8 cellular contexts compared by ENCODE assay signal in genomic region chr11:117221775-117222517, GRCh38. TPM values are rescaled to one million over a fixed set of nuclear protein-coding genes. Genes with fewer than 3 reads are reported as not detected.
A peak's percentile ranks its signal among the peaks of the same experiment; 100 is the strongest.
DNase-seq lines count a peak whose midpoint lies in the region; ATAC-seq and TF ChIP-seq lines count a peak whose summit lies in the region.

No MANE protein-coding gene starts in this region.

- H3K4me1 ChIP-seq in right lobe of liver: no peaks in the 10 kb centered on the region
- peaks cover 29 to 40% of the 10 kb centered on the region in 2 donors for H3K4me1 ChIP-seq in uterus

- H3K27ac ChIP-seq in right lobe of liver (peak overlapping the region in 2 of 3 donors; percentile 4 to 21), uterus (peak overlapping the region; percentile 93 to 94)

- peak; percentile 17 for TF ChIP-seq CTCF in astrocyte of the spinal cord (IDR thresholded peaks at IDR 0.05; ENCODE audit: low read depth, low read length)
- TF ChIP-seq CTCF in right lobe of liver (IDR thresholded peaks at IDR 0.05): no peak
- TF ChIP-seq CTCF in uterus (IDR thresholded peaks at IDR 0.05): peak in 3 of 4 experiments; percentile 9 to 15 (median 11)

- H3K27ac Mint-ChIP-seq in activated T-cell treated with anti-CD3 and anti-CD28 coated beads, Interleukin-2, amount 50 U/mL, for 24 hours: peak overlapping the region; percentile 55
- peak overlapping the region in 1 of 2 donors; percentile 85 for H3K27ac Mint-ChIP-seq in activated naive CD4-positive, alpha-beta T cell treated with anti-CD3 and anti-CD28 coated beads, Interleukin-2, amount 50 U/mL, for 72 hours
- H3K27ac Mint-ChIP-seq in activated CD4-positive, alpha-beta T cell treated with anti-CD3 and anti-CD28 coated beads, Interleukin-2, amount 10 ng/mL, durations not matched to agents 7 days and 5 days: no peak overlapping the region

- intact Hi-C loops in right lobe of liver (cut with DNase I): loop anchor here in 1 of 2 donors (10.0 kb wide), 2 partner anchors 47 to 367 kb away; partner anchors contain the start of gene SIDT2
- intact Hi-C loops in uterus (cut with DNase I; ENCODE audit: low total_unique reads): loop anchor here (10.0 kb wide), 1 partner anchor 427 kb away; the partner anchor contains the start of gene APOA5

- 68% methylated on average over 4 of the region's 7 CpGs for WGBS in right lobe of liver (ENCODE audit: insufficient coverage, low coverage, low lambda C conversion rate, missing lambda C conversion rate)

- H3K36me3 ChIP-seq in right lobe of liver (peaks cover 0 to 50% (median 14%) of the 10 kb centered on the region in 4 donors), uterus (no peaks in the 10 kb centered on the region), H7 (replicated peaks; ENCODE audit: control insufficient read depth, insufficient read depth, low read length) (peaks cover 20% of the 10 kb centered on the region)

- H3K27me3 Mint-ChIP-seq in activated T-cell treated with anti-CD3 and anti-CD28 coated beads, Interleukin-2, amount 50 U/mL, for 24 hours: no peaks in the 10 kb centered on the region
- H3K27me3 Mint-ChIP-seq in activated CD4-positive, alpha-beta T cell treated with anti-CD3 and anti-CD28 coated beads, Interleukin-2, amount 10 ng/mL, durations not matched to agents 7 days and 5 days: no peaks in the 10 kb centered on the region

- CTCF ChIA-PET in activated CD4-positive, alpha-beta T cell treated with anti-CD3 and anti-CD28 coated beads, Interleukin-2, amount 10 ng/mL, durations not matched to agents 7 days and 5 days (lab: Charles Lee): interaction anchor here (1.6 kb wide), 1 partner anchor 8 kb away, joined by 8 read pairs; no protein-coding TSS in a partner anchor

- peak in 3 of 4 donors; percentile 33 to 45 (median 42) for ATAC-seq in right lobe of liver
- ATAC-seq in activated naive CD4-positive, alpha-beta T cell treated with anti-CD3 and anti-CD28 coated beads, Interleukin-2, amount 50 U/mL, for 72 hours: no peak

- H3K4me3 ChIP-seq in astrocyte of the spinal cord (ENCODE audit: low read depth, low read length) (no peak overlapping the region), right lobe of liver (no peak overlapping the region), uterus (no peak overlapping the region), H7 (ENCODE audit: insufficient read depth, low read depth, low read length) (no peak overlapping the region)

- H3K9me3 Mint-ChIP-seq in activated T-cell treated with anti-CD3 and anti-CD28 coated beads, Interleukin-2, amount 50 U/mL, for 24 hours: no peaks in the 10 kb centered on the region
- no peaks in the 10 kb centered on the region for H3K9me3 Mint-ChIP-seq in activated naive CD4-positive, alpha-beta T cell treated with anti-CD3 and anti-CD28 coated beads, Interleukin-2, amount 50 U/mL, for 72 hours
- H3K9me3 Mint-ChIP-seq in activated CD4-positive, alpha-beta T cell treated with anti-CD3 and anti-CD28 coated beads, Interleukin-2, amount 10 ng/mL, durations not matched to agents 7 days and 5 days: no peaks in the 10 kb centered on the region

- H3K36me3 Mint-ChIP-seq in activated T-cell treated with anti-CD3 and anti-CD28 coated beads, Interleukin-2, amount 50 U/mL, for 24 hours (ENCODE audit: low read depth): peaks cover 99% of the 10 kb centered on the region
- peaks cover 16 to 31% of the 10 kb centered on the region in 2 donors for H3K36me3 Mint-ChIP-seq in activated naive CD4-positive, alpha-beta T cell treated with anti-CD3 and anti-CD28 coated beads, Interleukin-2, amount 50 U/mL, for 72 hours
- H3K36me3 Mint-ChIP-seq in activated CD4-positive, alpha-beta T cell treated with anti-CD3 and anti-CD28 coated beads, Interleukin-2, amount 10 ng/mL, durations not matched to agents 7 days and 5 days (ENCODE audit: low read depth): peaks cover 73% of the 10 kb centered on the region

- H3K27me3 ChIP-seq in right lobe of liver: no peaks in the 10 kb centered on the region
- H3K27me3 ChIP-seq in uterus: no peaks in the 10 kb centered on the region
- no peaks in the 10 kb centered on the region for H3K27me3 ChIP-seq in H7 (ENCODE audit: control insufficient read depth, insufficient read depth, low read length)

- H3K4me3 Mint-ChIP-seq in activated T-cell treated with anti-CD3 and anti-CD28 coated beads, Interleukin-2, amount 50 U/mL, for 24 hours: no peak overlapping the region
- H3K4me3 Mint-ChIP-seq in activated CD4-positive, alpha-beta T cell treated with anti-CD3 and anti-CD28 coated beads, Interleukin-2, amount 10 ng/mL, durations not matched to agents 7 days and 5 days: no peak overlapping the region

- no peaks in the 10 kb centered on the region for H3K9me3 ChIP-seq in right lobe of liver
- H3K9me3 ChIP-seq in uterus: no peaks in the 10 kb centered on the region

- POLR2A ChIA-PET in activated CD4-positive, alpha-beta T cell treated with anti-CD3 and anti-CD28 coated beads, Interleukin-2, amount 10 ng/mL, durations not matched to agents 7 days and 5 days (lab: Charles Lee): no interaction called here

- peaks cover 10% of the 10 kb centered on the region for H3K4me1 Mint-ChIP-seq in activated T-cell treated with anti-CD3 and anti-CD28 coated beads, Interleukin-2, amount 50 U/mL, for 24 hours (ENCODE audit: low read depth)
- H3K4me1 Mint-ChIP-seq in activated CD4-positive, alpha-beta T cell treated with anti-CD3 and anti-CD28 coated beads, Interleukin-2, amount 10 ng/mL, durations not matched to agents 7 days and 5 days: peaks cover 15% of the 10 kb centered on the region

- in situ Hi-C loops in astrocyte of the spinal cord (cut with HindIII; ENCODE audit: low sequenced_read_pairs): no loop called here

- peak; percentile 16 for DNase-seq in activated T-cell treated with anti-CD3 and anti-CD28 coated beads, Interleukin-2, amount 50 U/mL, for 24 hours
- DNase-seq in activated T-cell treated with anti-CD3 and anti-CD28 coated beads for 4 hours (no peak), astrocyte of the spinal cord (ENCODE audit: low read depth, low spot score) (peak; percentile 66), right lobe of liver (peak in 1 of 3 donors; percentile 45), uterus (peak; percentile 79 to 86), H7 (no peak)
- DNase-seq in activated naive CD4-positive, alpha-beta T cell treated with anti-CD3 and anti-CD28 coated beads, Interleukin-2, amount 50 U/mL, for 72 hours (ENCODE audit: low spot score in 2 of 2): no peak
- DNase-seq in activated CD4-positive, alpha-beta T cell treated with anti-CD3 and anti-CD28 coated beads, Interleukin-2, amount 10 ng/mL, durations not matched to agents 7 days and 5 days: no peak

- TF ChIP-seq POLR2A in right lobe of liver (IDR thresholded peaks at IDR 0.05) (no peak), uterus (IDR thresholded peaks at IDR 0.05) (peak; percentile 11 to 23)

RNA-seq across cellular contexts. Expression of gene PCSK7, which starts 9.9 kb away (rescaled TPM):
- total RNA-seq in right lobe of liver (10 to 100 TPM; 19.3 to 28.5 (median 25.8) TPM), uterus (10 to 100 TPM; 23.3 to 78.9 (median 35.3) TPM)
- total RNA-seq in activated naive CD4-positive, alpha-beta T cell treated with anti-CD3 and anti-CD28 coated beads, Interleukin-2, amount 50 U/mL, for 72 hours: 100 to 1,000 TPM; 126 to 201 TPM
- 100 to 1,000 TPM; 187 to 224 TPM for total RNA-seq in activated CD4-positive, alpha-beta T cell treated with anti-CD3 and anti-CD28 coated beads, Interleukin-2, amount 10 ng/mL, durations not matched to agents 7 days and 5 days
- 28.4 and 29.3 TPM in 2 replicates for total RNA-seq in H7 (2014; rRNA removed; shearing (Covaris generic))

RNA-seq across cellular contexts. Expression of gene RNF214, which starts 10.5 kb away (rescaled TPM):
- 1 to 10 TPM; 5.6 to 9.4 (median 7.3) TPM for total RNA-seq in right lobe of liver
- total RNA-seq in uterus: 10 to 100 TPM in 2 of 4 donors, 1 to 10 TPM in 2; 4.4 to 38.6 (median 11.4) TPM
- total RNA-seq in activated naive CD4-positive, alpha-beta T cell treated with anti-CD3 and anti-CD28 coated beads, Interleukin-2, amount 50 U/mL, for 72 hours: 10 to 100 TPM; 13.3 to 21.6 TPM
- total RNA-seq in activated CD4-positive, alpha-beta T cell treated with anti-CD3 and anti-CD28 coated beads, Interleukin-2, amount 10 ng/mL, durations not matched to agents 7 days and 5 days: 10 to 100 TPM; 22.2 to 23.8 TPM
- 10.1 and 14.9 TPM in 2 replicates for total RNA-seq in H7 (2014; rRNA removed; shearing (Covaris generic))

RNA-seq across cellular contexts. Expression of gene TAGLN, which starts 22.8 kb away (rescaled TPM):
- total RNA-seq in right lobe of liver (100 to 1,000 TPM in 4 of 6 experiments, 10 to 100 TPM in 2; 41.2 to 158 (median 112) TPM), uterus (1,000 to 10,000 TPM; 1,588 to 9,854 (median 3,936) TPM)
- total RNA-seq in activated naive CD4-positive, alpha-beta T cell treated with anti-CD3 and anti-CD28 coated beads, Interleukin-2, amount 50 U/mL, for 72 hours: 1 to 10 TPM; 1.5 to 5.4 TPM
- total RNA-seq in activated CD4-positive, alpha-beta T cell treated with anti-CD3 and anti-CD28 coated beads, Interleukin-2, amount 10 ng/mL, durations not matched to agents 7 days and 5 days: 1 to 10 TPM; 2.0 to 3.1 TPM
- 188 and 343 TPM in 2 replicates for total RNA-seq in H7 (2014; rRNA removed; shearing (Covaris generic))

RNA-seq across cellular contexts. Expression of gene SIDT2, which starts 43.4 kb away (rescaled TPM):
- total RNA-seq in right lobe of liver (10 to 100 TPM; 24.6 to 49.9 (median 35.5) TPM), uterus (10 to 100 TPM in 3 of 4 donors, 1 to 10 TPM in 1; 6.4 to 91.3 (median 28.7) TPM)
- 10 to 100 TPM; 20.9 to 32.0 TPM for total RNA-seq in activated naive CD4-positive, alpha-beta T cell treated with anti-CD3 and anti-CD28 coated beads, Interleukin-2, amount 50 U/mL, for 72 hours
- total RNA-seq in activated CD4-positive, alpha-beta T cell treated with anti-CD3 and anti-CD28 coated beads, Interleukin-2, amount 10 ng/mL, durations not matched to agents 7 days and 5 days: 10 to 100 TPM; 28.6 to 30.9 TPM
- 10.3 and 14.7 TPM in 2 replicates for total RNA-seq in H7 (2014; rRNA removed; shearing (Covaris generic))

Comparison
In these comparisons a context has a peak if more than half of its experiments do, and no peak if none do; other contexts are left out.
1. DNase-seq: peak in activated T-cell treated with anti-CD3 and anti-CD28 coated beads, Interleukin-2, amount 50 U/mL, for 24 hours (single experiment), astrocyte of the spinal cord (single experiment) and uterus (2 of 2); none in activated T-cell treated with anti-CD3 and anti-CD28 coated beads for 4 hours (single experiment), activated naive CD4-positive, alpha-beta T cell treated with anti-CD3 and anti-CD28 coated beads, Interleukin-2, amount 50 U/mL, for 72 hours (0 of 2), activated CD4-positive, alpha-beta T cell treated with anti-CD3 and anti-CD28 coated beads, Interleukin-2, amount 10 ng/mL, durations not matched to agents 7 days and 5 days (single experiment) and H7 (single experiment).
2. CTCF ChIP-seq: peak in astrocyte of the spinal cord (single experiment) and uterus (3 of 4); none in right lobe of liver (0 of 4).
3. ATAC-seq: peak in right lobe of liver (3 of 4); none in activated naive CD4-positive, alpha-beta T cell treated with anti-CD3 and anti-CD28 coated beads, Interleukin-2, amount 50 U/mL, for 72 hours (0 of 2).
4. RNA of gene TAGLN, which starts 22.8 kb away (total RNA-seq): 1,588 to 9,854 TPM in uterus, 188 to 343 TPM in H7 and 41.2 to 158 TPM in right lobe of liver; 1.5 to 5.4 TPM in activated naive CD4-positive, alpha-beta T cell treated with anti-CD3 and anti-CD28 coated beads, Interleukin-2, amount 50 U/mL, for 72 hours and 2.0 to 3.1 TPM in activated CD4-positive, alpha-beta T cell treated with anti-CD3 and anti-CD28 coated beads, Interleukin-2, amount 10 ng/mL, durations not matched to agents 7 days and 5 days; every median in the first group is over 4 times any median in the second.